2 cellular contexts compared by ENCODE assay signal in genomic region chr3:112253301-112253971, GRCh38.
TF ChIP-seq lines count a peak whose summit lies in the region.

No MANE protein-coding gene starts in this region.

TF ChIP-seq in GM12878, 131 proteins besides CTCF, POLR2A, EP300 and RAD21:
- peak; percentile 49 for TF ChIP-seq MEF2B (IDR thresholded peaks at IDR 0.05; ENCODE audit: partially characterized antibody, poor library complexity, severe bottlenecking)
- TF ChIP-seq KLF5 (IDR thresholded peaks at IDR 0.05; ENCODE audit: partially characterized antibody): no peak
- TF ChIP-seq RAD51 (IDR thresholded peaks at IDR 0.05): peak; percentile 39; the same call in 1 of the 2 replicates
- TF ChIP-seq RUNX3 (IDR thresholded peaks at IDR 0.05; ENCODE audit: low read length): peak; percentile 78
- TF ChIP-seq DPF2 (IDR thresholded peaks at IDR 0.05): 0 out of 2 replicates have a peak, but pooled peaks have one; percentile 34
- TF ChIP-seq HCFC1 (IDR thresholded peaks at IDR 0.05; ENCODE audit: low read length): no peak
- TF ChIP-seq BRCA1 (IDR thresholded peaks at IDR 0.05; ENCODE audit: low read depth, low read length): no peak
- TF ChIP-seq HSF1 (IDR thresholded peaks at IDR 0.05; ENCODE audit: low read depth, low read length): no peak

TF ChIP-seq in SK-N-SH, 30 proteins besides CTCF, POLR2A, EP300 and RAD21:
- TF ChIP-seq FOSL2 (IDR thresholded peaks at IDR 0.05; ENCODE audit: borderline replicate concordance, low read depth) (no peak), MXI1 (IDR thresholded peaks at IDR 0.05; ENCODE audit: low read depth, low read length) (no peak), JUND (IDR thresholded peaks at IDR 0.05) (no peak), TEAD4 (IDR thresholded peaks at IDR 0.05; ENCODE audit: borderline replicate concordance, insufficient read depth) (no peak), GABPA (IDR thresholded peaks at IDR 0.05; ENCODE audit: low read depth) (no peak), FOXJ3 (CRISPR knock-in tag; IDR thresholded peaks at IDR 0.05) (no peak)
